In the genomic region with DNA sequence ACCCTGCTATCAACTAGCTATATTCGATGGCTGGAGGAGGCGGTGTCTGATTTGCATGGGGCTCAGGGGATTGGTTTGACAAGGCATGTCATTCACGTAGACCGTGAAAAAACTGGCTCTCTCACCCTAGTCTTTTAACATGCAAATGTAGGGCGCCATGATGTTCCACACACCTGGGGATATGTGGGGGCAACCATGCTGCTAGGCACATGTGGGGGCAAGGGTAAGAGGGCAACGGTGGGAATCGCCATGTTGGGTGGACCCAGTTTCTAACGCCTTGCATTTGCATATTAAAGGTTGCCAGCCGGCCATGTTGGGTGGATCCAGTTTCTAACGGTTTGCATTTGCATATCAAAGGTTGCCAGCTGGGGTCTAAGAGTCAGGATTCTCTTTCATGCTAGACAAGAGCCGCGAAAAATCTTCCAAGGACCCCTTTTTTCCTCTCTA, we compare ENCODE assay signal across 2 cellular contexts.
TF ChIP-seq lines count a peak whose summit lies in the region.

No MANE protein-coding gene starts in this region.

TF ChIP-seq in A549, 52 proteins besides CTCF, POLR2A, EP300 and RAD21 (continued from another document):
- no peak for TF ChIP-seq HEYL (CRISPR knock-in tag; IDR thresholded peaks at IDR 0.05)
- no peak for TF ChIP-seq HOXB5 (CRISPR knock-in tag; IDR thresholded peaks at IDR 0.05)
- TF ChIP-seq ATOH8 (CRISPR knock-in tag; IDR thresholded peaks at IDR 0.05; ENCODE audit: low read depth), result no peak
- no peak for TF ChIP-seq HOXB13 (CRISPR knock-in tag; IDR thresholded peaks at IDR 0.05; ENCODE audit: low read depth)
- TF ChIP-seq TFCP2L1 (CRISPR knock-in tag; IDR thresholded peaks at IDR 0.05), result no peak
- no peak for TF ChIP-seq PHF8 (IDR thresholded peaks at IDR 0.05; ENCODE audit: borderline replicate concordance, low read depth)
TF ChIP-seq in A549: peak in this region for 0.

TF ChIP-seq in K562, 482 proteins besides CTCF, POLR2A, EP300 and RAD21 (continues in another document):
- TF ChIP-seq, protein P1, sequence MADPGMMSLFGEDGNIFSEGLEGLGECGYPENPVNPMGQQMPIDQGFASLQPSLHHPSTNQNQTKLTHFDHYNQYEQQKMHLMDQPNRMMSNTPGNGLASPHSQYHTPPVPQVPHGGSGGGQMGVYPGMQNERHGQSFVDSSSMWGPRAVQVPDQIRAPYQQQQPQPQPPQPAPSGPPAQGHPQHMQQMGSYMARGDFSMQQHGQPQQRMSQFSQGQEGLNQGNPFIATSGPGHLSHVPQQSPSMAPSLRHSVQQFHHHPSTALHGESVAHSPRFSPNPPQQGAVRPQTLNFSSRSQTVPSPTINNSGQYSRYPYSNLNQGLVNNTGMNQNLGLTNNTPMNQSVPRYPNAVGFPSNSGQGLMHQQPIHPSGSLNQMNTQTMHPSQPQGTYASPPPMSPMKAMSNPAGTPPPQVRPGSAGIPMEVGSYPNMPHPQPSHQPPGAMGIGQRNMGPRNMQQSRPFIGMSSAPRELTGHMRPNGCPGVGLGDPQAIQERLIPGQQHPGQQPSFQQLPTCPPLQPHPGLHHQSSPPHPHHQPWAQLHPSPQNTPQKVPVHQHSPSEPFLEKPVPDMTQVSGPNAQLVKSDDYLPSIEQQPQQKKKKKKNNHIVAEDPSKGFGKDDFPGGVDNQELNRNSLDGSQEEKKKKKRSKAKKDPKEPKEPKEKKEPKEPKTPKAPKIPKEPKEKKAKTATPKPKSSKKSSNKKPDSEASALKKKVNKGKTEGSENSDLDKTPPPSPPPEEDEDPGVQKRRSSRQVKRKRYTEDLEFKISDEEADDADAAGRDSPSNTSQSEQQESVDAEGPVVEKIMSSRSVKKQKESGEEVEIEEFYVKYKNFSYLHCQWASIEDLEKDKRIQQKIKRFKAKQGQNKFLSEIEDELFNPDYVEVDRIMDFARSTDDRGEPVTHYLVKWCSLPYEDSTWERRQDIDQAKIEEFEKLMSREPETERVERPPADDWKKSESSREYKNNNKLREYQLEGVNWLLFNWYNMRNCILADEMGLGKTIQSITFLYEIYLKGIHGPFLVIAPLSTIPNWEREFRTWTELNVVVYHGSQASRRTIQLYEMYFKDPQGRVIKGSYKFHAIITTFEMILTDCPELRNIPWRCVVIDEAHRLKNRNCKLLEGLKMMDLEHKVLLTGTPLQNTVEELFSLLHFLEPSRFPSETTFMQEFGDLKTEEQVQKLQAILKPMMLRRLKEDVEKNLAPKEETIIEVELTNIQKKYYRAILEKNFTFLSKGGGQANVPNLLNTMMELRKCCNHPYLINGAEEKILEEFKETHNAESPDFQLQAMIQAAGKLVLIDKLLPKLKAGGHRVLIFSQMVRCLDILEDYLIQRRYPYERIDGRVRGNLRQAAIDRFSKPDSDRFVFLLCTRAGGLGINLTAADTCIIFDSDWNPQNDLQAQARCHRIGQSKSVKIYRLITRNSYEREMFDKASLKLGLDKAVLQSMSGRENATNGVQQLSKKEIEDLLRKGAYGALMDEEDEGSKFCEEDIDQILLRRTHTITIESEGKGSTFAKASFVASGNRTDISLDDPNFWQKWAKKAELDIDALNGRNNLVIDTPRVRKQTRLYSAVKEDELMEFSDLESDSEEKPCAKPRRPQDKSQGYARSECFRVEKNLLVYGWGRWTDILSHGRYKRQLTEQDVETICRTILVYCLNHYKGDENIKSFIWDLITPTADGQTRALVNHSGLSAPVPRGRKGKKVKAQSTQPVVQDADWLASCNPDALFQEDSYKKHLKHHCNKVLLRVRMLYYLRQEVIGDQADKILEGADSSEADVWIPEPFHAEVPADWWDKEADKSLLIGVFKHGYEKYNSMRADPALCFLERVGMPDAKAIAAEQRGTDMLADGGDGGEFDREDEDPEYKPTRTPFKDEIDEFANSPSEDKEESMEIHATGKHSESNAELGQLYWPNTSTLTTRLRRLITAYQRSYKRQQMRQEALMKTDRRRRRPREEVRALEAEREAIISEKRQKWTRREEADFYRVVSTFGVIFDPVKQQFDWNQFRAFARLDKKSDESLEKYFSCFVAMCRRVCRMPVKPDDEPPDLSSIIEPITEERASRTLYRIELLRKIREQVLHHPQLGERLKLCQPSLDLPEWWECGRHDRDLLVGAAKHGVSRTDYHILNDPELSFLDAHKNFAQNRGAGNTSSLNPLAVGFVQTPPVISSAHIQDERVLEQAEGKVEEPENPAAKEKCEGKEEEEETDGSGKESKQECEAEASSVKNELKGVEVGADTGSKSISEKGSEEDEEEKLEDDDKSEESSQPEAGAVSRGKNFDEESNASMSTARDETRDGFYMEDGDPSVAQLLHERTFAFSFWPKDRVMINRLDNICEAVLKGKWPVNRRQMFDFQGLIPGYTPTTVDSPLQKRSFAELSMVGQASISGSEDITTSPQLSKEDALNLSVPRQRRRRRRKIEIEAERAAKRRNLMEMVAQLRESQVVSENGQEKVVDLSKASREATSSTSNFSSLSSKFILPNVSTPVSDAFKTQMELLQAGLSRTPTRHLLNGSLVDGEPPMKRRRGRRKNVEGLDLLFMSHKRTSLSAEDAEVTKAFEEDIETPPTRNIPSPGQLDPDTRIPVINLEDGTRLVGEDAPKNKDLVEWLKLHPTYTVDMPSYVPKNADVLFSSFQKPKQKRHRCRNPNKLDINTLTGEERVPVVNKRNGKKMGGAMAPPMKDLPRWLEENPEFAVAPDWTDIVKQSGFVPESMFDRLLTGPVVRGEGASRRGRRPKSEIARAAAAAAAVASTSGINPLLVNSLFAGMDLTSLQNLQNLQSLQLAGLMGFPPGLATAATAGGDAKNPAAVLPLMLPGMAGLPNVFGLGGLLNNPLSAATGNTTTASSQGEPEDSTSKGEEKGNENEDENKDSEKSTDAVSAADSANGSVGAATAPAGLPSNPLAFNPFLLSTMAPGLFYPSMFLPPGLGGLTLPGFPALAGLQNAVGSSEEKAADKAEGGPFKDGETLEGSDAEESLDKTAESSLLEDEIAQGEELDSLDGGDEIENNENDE (IDR thresholded peaks at IDR 0.05; ENCODE audit: low read depth, low read length), result no peak
- TF ChIP-seq, protein P2, sequence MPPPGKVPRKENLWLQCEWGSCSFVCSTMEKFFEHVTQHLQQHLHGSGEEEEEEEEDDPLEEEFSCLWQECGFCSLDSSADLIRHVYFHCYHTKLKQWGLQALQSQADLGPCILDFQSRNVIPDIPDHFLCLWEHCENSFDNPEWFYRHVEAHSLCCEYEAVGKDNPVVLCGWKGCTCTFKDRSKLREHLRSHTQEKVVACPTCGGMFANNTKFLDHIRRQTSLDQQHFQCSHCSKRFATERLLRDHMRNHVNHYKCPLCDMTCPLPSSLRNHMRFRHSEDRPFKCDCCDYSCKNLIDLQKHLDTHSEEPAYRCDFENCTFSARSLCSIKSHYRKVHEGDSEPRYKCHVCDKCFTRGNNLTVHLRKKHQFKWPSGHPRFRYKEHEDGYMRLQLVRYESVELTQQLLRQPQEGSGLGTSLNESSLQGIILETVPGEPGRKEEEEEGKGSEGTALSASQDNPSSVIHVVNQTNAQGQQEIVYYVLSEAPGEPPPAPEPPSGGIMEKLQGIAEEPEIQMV (tag; conservative IDR thresholded peaks at IDR 0.05; ENCODE audit: low read depth), result peak; percentile 46; the same call in 1 of the 2 replicates
- TF ChIP-seq CHCHD3 (CRISPR knock-in tag; IDR thresholded peaks at IDR 0.05) (no peak), ZNF436 (CRISPR knock-in tag; IDR thresholded peaks at IDR 0.05) (no peak), BRF1 (IDR thresholded peaks at IDR 0.05; ENCODE audit: borderline replicate concordance, extremely low read depth, insufficient read length) (no peak), CBX5 (IDR thresholded peaks at IDR 0.05; ENCODE audit: borderline replicate concordance, low read depth) (no peak), RHOXF2B (CRISPR knock-in tag; conservative IDR thresholded peaks at IDR 0.05) (no peak), EP400 (IDR thresholded peaks at IDR 0.05) (peak; percentile 60), ZNF165 (CRISPR knock-in tag; IDR thresholded peaks at IDR 0.05; ENCODE audit: borderline replicate concordance) (no peak), HBP1 (CRISPR knock-in tag; IDR thresholded peaks at IDR 0.05) (no peak), SNAPC5 (CRISPR knock-in tag; IDR thresholded peaks at IDR 0.05) (no peak), ESRRA (IDR thresholded peaks at IDR 0.05; ENCODE audit: borderline replicate concordance, low read depth) (0 out of 2 replicates have a peak, but pooled peaks have one; percentile 45), ZC3H4 (CRISPR knock-in tag; IDR thresholded peaks at IDR 0.05; ENCODE audit: borderline replicate concordance) (no peak), HDAC1 (IDR thresholded peaks at IDR 0.05) (no peak), ZNF184 (CRISPR knock-in tag; IDR thresholded peaks at IDR 0.05) (no peak), DACH1 (IDR thresholded peaks at IDR 0.05; ENCODE audit: partially characterized antibody) (no peak), BCOR (IDR thresholded peaks at IDR 0.05) (no peak), MECOM (CRISPR knock-in tag; IDR thresholded peaks at IDR 0.05) (no peak), SFPQ (IDR thresholded peaks at IDR 0.05; ENCODE audit: low read depth, low read length) (no peak), SRSF9 (IDR thresholded peaks at IDR 0.05; ENCODE audit: borderline replicate concordance, low read depth, low read length) (no peak), KAT8 (IDR thresholded peaks at IDR 0.05; ENCODE audit: low read depth) (no peak), TCF7L2 (IDR thresholded peaks at IDR 0.05; ENCODE audit: low read depth, low read length) (no peak), CHD1 (IDR thresholded peaks at IDR 0.05; ENCODE audit: low read length) (no peak), DIDO1 (tag; IDR thresholded peaks at IDR 0.05; ENCODE audit: low read depth) (no peak), FOXJ3 (CRISPR knock-in tag; IDR thresholded peaks at IDR 0.05) (no peak), HEY1 (CRISPR knock-in tag; IDR thresholded peaks at IDR 0.05; ENCODE audit: borderline replicate concordance) (no peak), MYC (IDR thresholded peaks at IDR 0.05; ENCODE audit: low read depth, low read length) (peak; percentile 81), MYC (CRISPR knock-in tag; IDR thresholded peaks at IDR 0.05; ENCODE audit: borderline replicate concordance, low read depth) (no peak), IRF2 (CRISPR knock-in tag; IDR thresholded peaks at IDR 0.05) (no peak)
- TF ChIP-seq, protein P3, sequence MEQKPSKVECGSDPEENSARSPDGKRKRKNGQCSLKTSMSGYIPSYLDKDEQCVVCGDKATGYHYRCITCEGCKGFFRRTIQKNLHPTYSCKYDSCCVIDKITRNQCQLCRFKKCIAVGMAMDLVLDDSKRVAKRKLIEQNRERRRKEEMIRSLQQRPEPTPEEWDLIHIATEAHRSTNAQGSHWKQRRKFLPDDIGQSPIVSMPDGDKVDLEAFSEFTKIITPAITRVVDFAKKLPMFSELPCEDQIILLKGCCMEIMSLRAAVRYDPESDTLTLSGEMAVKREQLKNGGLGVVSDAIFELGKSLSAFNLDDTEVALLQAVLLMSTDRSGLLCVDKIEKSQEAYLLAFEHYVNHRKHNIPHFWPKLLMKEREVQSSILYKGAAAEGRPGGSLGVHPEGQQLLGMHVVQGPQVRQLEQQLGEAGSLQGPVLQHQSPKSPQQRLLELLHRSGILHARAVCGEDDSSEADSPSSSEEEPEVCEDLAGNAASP (IDR thresholded peaks at IDR 0.05), result no peak
- TF ChIP-seq, protein P4, sequence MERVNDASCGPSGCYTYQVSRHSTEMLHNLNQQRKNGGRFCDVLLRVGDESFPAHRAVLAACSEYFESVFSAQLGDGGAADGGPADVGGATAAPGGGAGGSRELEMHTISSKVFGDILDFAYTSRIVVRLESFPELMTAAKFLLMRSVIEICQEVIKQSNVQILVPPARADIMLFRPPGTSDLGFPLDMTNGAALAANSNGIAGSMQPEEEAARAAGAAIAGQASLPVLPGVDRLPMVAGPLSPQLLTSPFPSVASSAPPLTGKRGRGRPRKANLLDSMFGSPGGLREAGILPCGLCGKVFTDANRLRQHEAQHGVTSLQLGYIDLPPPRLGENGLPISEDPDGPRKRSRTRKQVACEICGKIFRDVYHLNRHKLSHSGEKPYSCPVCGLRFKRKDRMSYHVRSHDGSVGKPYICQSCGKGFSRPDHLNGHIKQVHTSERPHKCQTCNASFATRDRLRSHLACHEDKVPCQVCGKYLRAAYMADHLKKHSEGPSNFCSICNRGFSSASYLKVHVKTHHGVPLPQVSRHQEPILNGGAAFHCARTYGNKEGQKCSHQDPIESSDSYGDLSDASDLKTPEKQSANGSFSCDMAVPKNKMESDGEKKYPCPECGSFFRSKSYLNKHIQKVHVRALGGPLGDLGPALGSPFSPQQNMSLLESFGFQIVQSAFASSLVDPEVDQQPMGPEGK (CRISPR knock-in tag; IDR thresholded peaks at IDR 0.05; ENCODE audit: borderline replicate concordance), result no peak
